In genomic region chr3:39249453-39250115, GRCh38 we compare ENCODE assay signal across 14 cellular contexts. TPM values are rescaled to one million over a fixed set of nuclear protein-coding genes. Genes with fewer than 3 reads are reported as not detected.
DNase-seq lines count a peak whose midpoint lies in the region; ATAC-seq, FAIRE-seq and TF ChIP-seq lines count a peak whose summit lies in the region.
"Had no signal": no experiment of that assay in that cellular context is flagged by ENCODE, and none has a peak within 500 bp of the region (broad histone marks: within the 10 kb centered on the region; RNA-seq: fewer than 3 reads in every experiment).

No MANE protein-coding gene starts in this region.

- no peaks in the 10 kb centered on the region for H3K9me3 ChIP-seq in CD8-positive, alpha-beta T cell (ENCODE audit: low read length)
- H3K9me3 ChIP-seq: mucosa of descending colon had no signal

- no peak overlapping the region for H3K27ac ChIP-seq in CD8-positive, alpha-beta T cell (ENCODE audit: low read depth, low read length)

- no peaks in the 10 kb centered on the region for H3K36me3 Mint-ChIP-seq in activated T-cell treated with anti-CD3 and anti-CD28 coated beads, Interleukin-2, amount 50 U/mL, for 72 hours (ENCODE audit: insufficient read depth in 2 of 2)
- no peaks in the 10 kb centered on the region for H3K36me3 Mint-ChIP-seq in effector memory CD8-positive, alpha-beta T cell (ENCODE audit: insufficient read depth)
- H3K36me3 Mint-ChIP-seq in CD8-positive, alpha-beta T cell = no peaks in the 10 kb centered on the region

- H3K27me3 Mint-ChIP-seq in activated T-cell treated with anti-CD3 and anti-CD28 coated beads, Interleukin-2, amount 50 U/mL, for 72 hours (ENCODE audit: low read depth) = peaks cover 14% of the 10 kb centered on the region
- no peaks in the 10 kb centered on the region for H3K27me3 Mint-ChIP-seq in effector memory CD8-positive, alpha-beta T cell
- peaks cover 2% of the 10 kb centered on the region for H3K27me3 Mint-ChIP-seq in CD8-positive, alpha-beta T cell (ENCODE audit: low read depth)

- TF ChIP-seq CTCF in CD8-positive, alpha-beta T cell (IDR thresholded peaks at IDR 0.05) = no peak

- CTCF ChIA-PET in CD8-positive, alpha-beta T cell (lab: Charles Lee) = interaction anchor here (1.3 kb wide), 1 partner anchor 12 kb away, joined by 4 read pairs; no protein-coding TSS in a partner anchor

- peak; percentile 59 to 72 for ATAC-seq in activated T-cell treated with anti-CD3 and anti-CD28 coated beads, Interleukin-2, amount 50 U/mL, for 72 hours (replicated peaks in 1 of 2)
- ATAC-seq in HG03354 (IDR thresholded peaks at IDR 0.05; ENCODE audit: poor library complexity, severe bottlenecking, unreplicated experiment) (peak; percentile 72), left colon (no peak)
- peak; percentile 86 for ATAC-seq in effector memory CD8-positive, alpha-beta T cell (replicated peaks)
- no peak for ATAC-seq in CD8-positive, alpha-beta T cell

- no peaks in the 10 kb centered on the region for H3K9me3 Mint-ChIP-seq in activated T-cell treated with anti-CD3 and anti-CD28 coated beads, Interleukin-2, amount 50 U/mL, for 72 hours
- H3K9me3 Mint-ChIP-seq in effector memory CD8-positive, alpha-beta T cell = no peaks in the 10 kb centered on the region
- no peaks in the 10 kb centered on the region for H3K9me3 Mint-ChIP-seq in CD8-positive, alpha-beta T cell

- POLR2A ChIA-PET in CD8-positive, alpha-beta T cell (lab: Charles Lee) = no interaction called here

- H3K27me3 ChIP-seq in CD8-positive, alpha-beta T cell (ENCODE audit: insufficient read depth, low read length) = no peaks in the 10 kb centered on the region

- no peak overlapping the region for H3K4me3 Mint-ChIP-seq in activated T-cell treated with anti-CD3 and anti-CD28 coated beads, Interleukin-2, amount 50 U/mL, for 72 hours
- H3K4me3 Mint-ChIP-seq in effector memory CD8-positive, alpha-beta T cell = peak overlapping the region; percentile 27
- no peak overlapping the region for H3K4me3 Mint-ChIP-seq in CD8-positive, alpha-beta T cell

- no peak overlapping the region for H3K27ac Mint-ChIP-seq in activated T-cell treated with anti-CD3 and anti-CD28 coated beads, Interleukin-2, amount 50 U/mL, for 72 hours
- H3K27ac Mint-ChIP-seq in effector memory CD8-positive, alpha-beta T cell = peak overlapping the region; percentile 72 to 88
- no peak overlapping the region for H3K27ac Mint-ChIP-seq in CD8-positive, alpha-beta T cell

- FAIRE-seq in urothelium cell line (lab: Jason Lieb, UNC) = no peak
- FAIRE-seq: G401.6 had no signal

- DNase-seq in activated T-cell treated with anti-CD3 and anti-CD28 coated beads, Interleukin-2, amount 50 U/mL, for 72 hours = no peak
- DNase-seq in activated T-cell treated with anti-CD3 and anti-CD28 coated beads for 4 hours (no peak), urothelium cell line (ENCODE audit: low spot score) (peak; percentile 54), dermis blood vessel endothelial cell (no peak), left colon (no peak)
- DNase-seq in effector memory CD8-positive, alpha-beta T cell = peak in 1 of 3 experiments; percentile 15
- no peak for DNase-seq in CD8-positive, alpha-beta T cell
- DNase-seq: ACHN, mucosa of descending colon, NCI-H1436 treated with DMSO at 0.1 percent for 48 hours had no signal

- peaks cover 4% of the 10 kb centered on the region for H3K4me1 ChIP-seq in CD8-positive, alpha-beta T cell (ENCODE audit: insufficient read depth, low read length)

- H3K4me3 ChIP-seq in CD8-positive, alpha-beta T cell (ENCODE audit: low read depth, low read length) = no peak overlapping the region
- H3K4me3 ChIP-seq: mucosa of descending colon had no signal

- H3K4me1 Mint-ChIP-seq in activated T-cell treated with anti-CD3 and anti-CD28 coated beads, Interleukin-2, amount 50 U/mL, for 72 hours (ENCODE audit: low read depth) = peaks cover 10% of the 10 kb centered on the region
- H3K4me1 Mint-ChIP-seq in effector memory CD8-positive, alpha-beta T cell (ENCODE audit: low read depth in 2 of 2) = peaks cover 29 to 31% of the 10 kb centered on the region in 2 donors
- no peaks in the 10 kb centered on the region for H3K4me1 Mint-ChIP-seq in CD8-positive, alpha-beta T cell (ENCODE audit: low read depth)

- intact Hi-C loops in left colon (cut with DNase I, micrococcal nuclease) = no loop called here
- intact Hi-C loops in CD8-positive, alpha-beta T cell (cut with DNase I, micrococcal nuclease) = no loop called here

- no peaks in the 10 kb centered on the region for H3K36me3 ChIP-seq in CD8-positive, alpha-beta T cell (ENCODE audit: insufficient read depth, low read length)

RNA-seq across cellular contexts. Expression of gene CX3CR1, which starts 30.3 kb away (rescaled TPM):
- total RNA-seq in activated T-cell treated with anti-CD3 and anti-CD28 coated beads, Interleukin-2, amount 50 U/mL, for 72 hours = 1 to 10 TPM in 1 of 2 donors, under 1 TPM in 1; 0.79 to 2.7 TPM
- total RNA-seq in dermis blood vessel endothelial cell (not detected in 2 replicates), left colon (under 1 TPM; 0.24 to 0.59 TPM)
- under 1 TPM; 0.42 to 0.49 TPM for total RNA-seq in CD8-positive, alpha-beta T cell
- total RNA-seq: glomerular endothelial cell had no signal

RNA-seq across cellular contexts. Expression of gene XIRP1, which starts 57.2 kb away (rescaled TPM):
- under 1 TPM; 0.09 to 0.10 TPM for total RNA-seq in activated T-cell treated with anti-CD3 and anti-CD28 coated beads, Interleukin-2, amount 50 U/mL, for 72 hours
- not detected in 2 replicates for total RNA-seq in dermis blood vessel endothelial cell
- total RNA-seq in left colon = not detected
- total RNA-seq in CD8-positive, alpha-beta T cell = not detected
- total RNA-seq: cerebellum, glomerular endothelial cell had no signal

Comparison
In these comparisons a context has a peak if more than half of its experiments do, and no peak if none do; other contexts are left out.
1. ATAC-seq: peak in activated T-cell treated with anti-CD3 and anti-CD28 coated beads, Interleukin-2, amount 50 U/mL, for 72 hours (2 of 2), HG03354 (single experiment) and effector memory CD8-positive, alpha-beta T cell (single experiment); none in left colon (single experiment) and CD8-positive, alpha-beta T cell (single experiment).
2. H3K27ac Mint-ChIP-seq: peak in effector memory CD8-positive, alpha-beta T cell (2 of 2); none in activated T-cell treated with anti-CD3 and anti-CD28 coated beads, Interleukin-2, amount 50 U/mL, for 72 hours (single experiment) and CD8-positive, alpha-beta T cell (single experiment).
3. H3K4me3 Mint-ChIP-seq: peak in effector memory CD8-positive, alpha-beta T cell (2 of 2); none in activated T-cell treated with anti-CD3 and anti-CD28 coated beads, Interleukin-2, amount 50 U/mL, for 72 hours (0 of 2) and CD8-positive, alpha-beta T cell (single experiment).